ENCODE assay signal across 1 cellular context in genomic region chr1:229191066-229191674, GRCh38.
TF ChIP-seq lines count a peak whose summit lies in the region.

No MANE protein-coding gene starts in this region.

TF ChIP-seq in H1, 55 proteins besides CTCF, POLR2A, EP300 and RAD21 (continued from another document):
- TF ChIP-seq FOSL1 (IDR thresholded peaks at IDR 0.05; ENCODE audit: insufficient read depth, low read depth, low read length) (no peak), RNF2 (IDR thresholded peaks at IDR 0.05; ENCODE audit: borderline replicate concordance, low read depth, low read length, missing control alignments, poor library complexity, severe bottlenecking) (no peak), SRF (IDR thresholded peaks at IDR 0.05; ENCODE audit: low read depth, low read length) (no peak), SIRT6 (IDR thresholded peaks at IDR 0.05; ENCODE audit: low read length) (no peak), NANOG (IDR thresholded peaks at IDR 0.05; ENCODE audit: insufficient read depth, low read depth, low read length, poor library complexity, severe bottlenecking) (no peak), CBX5 (IDR thresholded peaks at IDR 0.05; ENCODE audit: low read depth, low read length) (no peak), BACH1 (IDR thresholded peaks at IDR 0.05; ENCODE audit: low read length) (peak; percentile 93), KDM1A (IDR thresholded peaks at IDR 0.05; ENCODE audit: borderline replicate concordance, low read length) (no peak), TCF12 (IDR thresholded peaks at IDR 0.05; ENCODE audit: low read depth, low read length) (no peak), CBX8 (IDR thresholded peaks at IDR 0.05; ENCODE audit: borderline replicate concordance, low read depth, low read length) (no peak), RXRA (IDR thresholded peaks at IDR 0.05; ENCODE audit: insufficient read depth, low read depth, low read length) (no peak), HDAC6 (IDR thresholded peaks at IDR 0.05; ENCODE audit: low read depth, low read length) (no peak), TEAD4 (IDR thresholded peaks at IDR 0.05; ENCODE audit: low read depth, low read length) (peak; percentile 24; the same call in 1 of the 2 replicates), MAFK (IDR thresholded peaks at IDR 0.05; ENCODE audit: low read depth, low read length) (peak; percentile 92), CHD2 (IDR thresholded peaks at IDR 0.05; ENCODE audit: low read length) (no peak), CREB1 (IDR thresholded peaks at IDR 0.05) (no peak), YY1 (IDR thresholded peaks at IDR 0.05; ENCODE audit: low read depth, low read length) (0 out of 2 replicates have a peak, but pooled peaks have one; percentile 24), ZNF274 (IDR thresholded peaks at IDR 0.05; ENCODE audit: borderline replicate concordance, extremely low read depth, low read length) (no peak), GTF2F1 (IDR thresholded peaks at IDR 0.05; ENCODE audit: borderline replicate concordance, low read depth, low read length) (no peak), SIN3A (conservative IDR thresholded peaks at IDR 0.05 in 1 of 2, IDR thresholded peaks at IDR 0.05 in 1 of 2; ENCODE audit: low read depth in 1 of 2, low read length in 2 of 2) (no peak), JUND (IDR thresholded peaks at IDR 0.05; ENCODE audit: low read length) (peak; percentile 67; the same call in 1 of the 2 replicates), TAF1 (IDR thresholded peaks at IDR 0.05; ENCODE audit: low read depth, low read length) (0 out of 2 replicates have a peak, but pooled peaks have one; percentile 23), KDM4A (IDR thresholded peaks at IDR 0.05; ENCODE audit: low read depth, low read length, severe bottlenecking) (no peak), SP4 (IDR thresholded peaks at IDR 0.05; ENCODE audit: low read length) (no peak), SUZ12 (IDR thresholded peaks at IDR 0.05; ENCODE audit: low read length) (no peak), ASH2L (IDR thresholded peaks at IDR 0.05; ENCODE audit: low read length) (no peak), TBP (IDR thresholded peaks at IDR 0.05; ENCODE audit: low read depth, low read length) (no peak; the same call in 1 of the 2 replicates), EZH2 (IDR thresholded peaks at IDR 0.05; ENCODE audit: low read depth, low read length, severe bottlenecking) (no peak), SP1 (IDR thresholded peaks at IDR 0.05; ENCODE audit: low read depth, low read length) (peak; percentile 67; the same call in 1 of the 2 replicates), PHF8 (conservative IDR thresholded peaks at IDR 0.05; ENCODE audit: low read depth, low read length) (no peak), SP2 (IDR thresholded peaks at IDR 0.05; ENCODE audit: low read length) (no peak), HDAC2 (IDR thresholded peaks at IDR 0.05; ENCODE audit: borderline replicate concordance in 1 of 2, low read depth in 2 of 2, low read length in 2 of 2) (0 out of 4 replicates have a peak, but pooled peaks of 1 of the 2 experiments have one; percentile 21), CEBPB (IDR thresholded peaks at IDR 0.05; ENCODE audit: low read depth, low read length) (no peak), POU5F1 (IDR thresholded peaks at IDR 0.05; ENCODE audit: low read depth, low read length) (0 out of 2 replicates have a peak, but pooled peaks have one; percentile 67), TAF7 (optimal IDR thresholded peaks at IDR 0.05; ENCODE audit: borderline replicate concordance, low read depth, low read length) (no peak), BRCA1 (IDR thresholded peaks at IDR 0.05; ENCODE audit: low read depth, low read length) (no peak)
- TF ChIP-seq, protein P1, sequence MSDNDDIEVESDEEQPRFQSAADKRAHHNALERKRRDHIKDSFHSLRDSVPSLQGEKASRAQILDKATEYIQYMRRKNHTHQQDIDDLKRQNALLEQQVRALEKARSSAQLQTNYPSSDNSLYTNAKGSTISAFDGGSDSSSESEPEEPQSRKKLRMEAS (IDR thresholded peaks at IDR 0.05), result no peak
- TF ChIP-seq, protein P2, sequence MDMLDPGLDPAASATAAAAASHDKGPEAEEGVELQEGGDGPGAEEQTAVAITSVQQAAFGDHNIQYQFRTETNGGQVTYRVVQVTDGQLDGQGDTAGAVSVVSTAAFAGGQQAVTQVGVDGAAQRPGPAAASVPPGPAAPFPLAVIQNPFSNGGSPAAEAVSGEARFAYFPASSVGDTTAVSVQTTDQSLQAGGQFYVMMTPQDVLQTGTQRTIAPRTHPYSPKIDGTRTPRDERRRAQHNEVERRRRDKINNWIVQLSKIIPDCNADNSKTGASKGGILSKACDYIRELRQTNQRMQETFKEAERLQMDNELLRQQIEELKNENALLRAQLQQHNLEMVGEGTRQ (IDR thresholded peaks at IDR 0.05; ENCODE audit: low read length), result no peak
- TF ChIP-seq, protein P3, sequence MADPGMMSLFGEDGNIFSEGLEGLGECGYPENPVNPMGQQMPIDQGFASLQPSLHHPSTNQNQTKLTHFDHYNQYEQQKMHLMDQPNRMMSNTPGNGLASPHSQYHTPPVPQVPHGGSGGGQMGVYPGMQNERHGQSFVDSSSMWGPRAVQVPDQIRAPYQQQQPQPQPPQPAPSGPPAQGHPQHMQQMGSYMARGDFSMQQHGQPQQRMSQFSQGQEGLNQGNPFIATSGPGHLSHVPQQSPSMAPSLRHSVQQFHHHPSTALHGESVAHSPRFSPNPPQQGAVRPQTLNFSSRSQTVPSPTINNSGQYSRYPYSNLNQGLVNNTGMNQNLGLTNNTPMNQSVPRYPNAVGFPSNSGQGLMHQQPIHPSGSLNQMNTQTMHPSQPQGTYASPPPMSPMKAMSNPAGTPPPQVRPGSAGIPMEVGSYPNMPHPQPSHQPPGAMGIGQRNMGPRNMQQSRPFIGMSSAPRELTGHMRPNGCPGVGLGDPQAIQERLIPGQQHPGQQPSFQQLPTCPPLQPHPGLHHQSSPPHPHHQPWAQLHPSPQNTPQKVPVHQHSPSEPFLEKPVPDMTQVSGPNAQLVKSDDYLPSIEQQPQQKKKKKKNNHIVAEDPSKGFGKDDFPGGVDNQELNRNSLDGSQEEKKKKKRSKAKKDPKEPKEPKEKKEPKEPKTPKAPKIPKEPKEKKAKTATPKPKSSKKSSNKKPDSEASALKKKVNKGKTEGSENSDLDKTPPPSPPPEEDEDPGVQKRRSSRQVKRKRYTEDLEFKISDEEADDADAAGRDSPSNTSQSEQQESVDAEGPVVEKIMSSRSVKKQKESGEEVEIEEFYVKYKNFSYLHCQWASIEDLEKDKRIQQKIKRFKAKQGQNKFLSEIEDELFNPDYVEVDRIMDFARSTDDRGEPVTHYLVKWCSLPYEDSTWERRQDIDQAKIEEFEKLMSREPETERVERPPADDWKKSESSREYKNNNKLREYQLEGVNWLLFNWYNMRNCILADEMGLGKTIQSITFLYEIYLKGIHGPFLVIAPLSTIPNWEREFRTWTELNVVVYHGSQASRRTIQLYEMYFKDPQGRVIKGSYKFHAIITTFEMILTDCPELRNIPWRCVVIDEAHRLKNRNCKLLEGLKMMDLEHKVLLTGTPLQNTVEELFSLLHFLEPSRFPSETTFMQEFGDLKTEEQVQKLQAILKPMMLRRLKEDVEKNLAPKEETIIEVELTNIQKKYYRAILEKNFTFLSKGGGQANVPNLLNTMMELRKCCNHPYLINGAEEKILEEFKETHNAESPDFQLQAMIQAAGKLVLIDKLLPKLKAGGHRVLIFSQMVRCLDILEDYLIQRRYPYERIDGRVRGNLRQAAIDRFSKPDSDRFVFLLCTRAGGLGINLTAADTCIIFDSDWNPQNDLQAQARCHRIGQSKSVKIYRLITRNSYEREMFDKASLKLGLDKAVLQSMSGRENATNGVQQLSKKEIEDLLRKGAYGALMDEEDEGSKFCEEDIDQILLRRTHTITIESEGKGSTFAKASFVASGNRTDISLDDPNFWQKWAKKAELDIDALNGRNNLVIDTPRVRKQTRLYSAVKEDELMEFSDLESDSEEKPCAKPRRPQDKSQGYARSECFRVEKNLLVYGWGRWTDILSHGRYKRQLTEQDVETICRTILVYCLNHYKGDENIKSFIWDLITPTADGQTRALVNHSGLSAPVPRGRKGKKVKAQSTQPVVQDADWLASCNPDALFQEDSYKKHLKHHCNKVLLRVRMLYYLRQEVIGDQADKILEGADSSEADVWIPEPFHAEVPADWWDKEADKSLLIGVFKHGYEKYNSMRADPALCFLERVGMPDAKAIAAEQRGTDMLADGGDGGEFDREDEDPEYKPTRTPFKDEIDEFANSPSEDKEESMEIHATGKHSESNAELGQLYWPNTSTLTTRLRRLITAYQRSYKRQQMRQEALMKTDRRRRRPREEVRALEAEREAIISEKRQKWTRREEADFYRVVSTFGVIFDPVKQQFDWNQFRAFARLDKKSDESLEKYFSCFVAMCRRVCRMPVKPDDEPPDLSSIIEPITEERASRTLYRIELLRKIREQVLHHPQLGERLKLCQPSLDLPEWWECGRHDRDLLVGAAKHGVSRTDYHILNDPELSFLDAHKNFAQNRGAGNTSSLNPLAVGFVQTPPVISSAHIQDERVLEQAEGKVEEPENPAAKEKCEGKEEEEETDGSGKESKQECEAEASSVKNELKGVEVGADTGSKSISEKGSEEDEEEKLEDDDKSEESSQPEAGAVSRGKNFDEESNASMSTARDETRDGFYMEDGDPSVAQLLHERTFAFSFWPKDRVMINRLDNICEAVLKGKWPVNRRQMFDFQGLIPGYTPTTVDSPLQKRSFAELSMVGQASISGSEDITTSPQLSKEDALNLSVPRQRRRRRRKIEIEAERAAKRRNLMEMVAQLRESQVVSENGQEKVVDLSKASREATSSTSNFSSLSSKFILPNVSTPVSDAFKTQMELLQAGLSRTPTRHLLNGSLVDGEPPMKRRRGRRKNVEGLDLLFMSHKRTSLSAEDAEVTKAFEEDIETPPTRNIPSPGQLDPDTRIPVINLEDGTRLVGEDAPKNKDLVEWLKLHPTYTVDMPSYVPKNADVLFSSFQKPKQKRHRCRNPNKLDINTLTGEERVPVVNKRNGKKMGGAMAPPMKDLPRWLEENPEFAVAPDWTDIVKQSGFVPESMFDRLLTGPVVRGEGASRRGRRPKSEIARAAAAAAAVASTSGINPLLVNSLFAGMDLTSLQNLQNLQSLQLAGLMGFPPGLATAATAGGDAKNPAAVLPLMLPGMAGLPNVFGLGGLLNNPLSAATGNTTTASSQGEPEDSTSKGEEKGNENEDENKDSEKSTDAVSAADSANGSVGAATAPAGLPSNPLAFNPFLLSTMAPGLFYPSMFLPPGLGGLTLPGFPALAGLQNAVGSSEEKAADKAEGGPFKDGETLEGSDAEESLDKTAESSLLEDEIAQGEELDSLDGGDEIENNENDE (IDR thresholded peaks at IDR 0.05; ENCODE audit: insufficient replicate concordance, low read length), result no peak
